ENCODE assay signal across 13 cellular contexts in the genomic region with DNA sequence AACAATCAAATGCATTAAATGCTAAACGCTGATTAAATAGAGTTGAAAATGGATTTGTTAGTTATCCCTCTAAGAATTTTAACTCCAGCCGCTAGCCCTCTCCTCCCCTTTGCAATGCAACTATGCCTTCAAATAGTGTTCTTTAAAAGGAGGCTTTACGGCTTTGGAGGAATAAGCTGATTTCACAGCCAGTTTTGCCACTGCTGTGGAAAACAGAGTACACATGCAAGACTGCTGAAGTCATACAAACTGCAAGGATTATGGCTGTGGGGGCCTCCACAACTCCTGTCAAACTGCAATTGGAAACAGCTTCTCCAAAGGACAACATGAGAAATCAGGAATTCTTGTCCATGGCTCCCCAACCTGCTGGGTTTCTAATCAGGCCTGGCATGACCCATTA.
DNase-seq lines count a peak whose midpoint lies in the region; ATAC-seq and TF ChIP-seq lines count a peak whose summit lies in the region.
"Had no signal": no experiment of that assay in that cellular context is flagged by ENCODE, and none has a peak within 500 bp of the region (broad histone marks: within the 10 kb centered on the region; RNA-seq: fewer than 3 reads in every experiment).

No MANE protein-coding gene starts in this region.

- H3K9ac ChIP-seq in smooth muscle cell (ENCODE audit: low read depth) = no peak overlapping the region

- H3K4me2 ChIP-seq in smooth muscle cell (no peak overlapping the region), osteoblast (ENCODE audit: insufficient read depth, low read length) (no peak overlapping the region)

- DNase-seq in NCI-H82 (lab: John Stamatoyannopoulos, UW) = peak; percentile 78
- DNase-seq in WERI-Rb-1 = peak; percentile 64
- DNase-seq in smooth muscle cell (lab: John Stamatoyannopoulos, UW; ENCODE audit: unreplicated experiment) = no peak
- DNase-seq in upper lobe of left lung = no peak
- no peak for DNase-seq in osteoblast (ENCODE audit: insufficient read length, low spot score, missing footprints)
- no peak for DNase-seq in NCI-H187 (lab: John Stamatoyannopoulos, UW)
- DNase-seq: ACHN; BE2C; C1 segment of cervical spinal cord; Caco-2; CD4-positive, CD25-positive, alpha-beta regulatory T cell had no signal

- H3K4me3 ChIP-seq in WERI-Rb-1 (ENCODE audit: low read depth, low read length) (peak overlapping the region; percentile 1; the same call in 1 of the 2 replicates), smooth muscle cell (no peak overlapping the region), upper lobe of left lung (no peak overlapping the region), osteoblast (ENCODE audit: insufficient read depth, low read length) (no peak overlapping the region)
- H3K4me3 ChIP-seq: HAP-1 had no signal

- peak overlapping the region; percentile 76 for H3K27ac ChIP-seq in WERI-Rb-1
- peak overlapping the region; percentile 30 for H3K27ac ChIP-seq in layer of hippocampus (ENCODE audit: low read depth, low read length)
- peak overlapping the region; percentile 65 for H3K27ac ChIP-seq in smooth muscle cell (ENCODE audit: low read depth)
- no peak overlapping the region for H3K27ac ChIP-seq in upper lobe of left lung
- no peak overlapping the region for H3K27ac ChIP-seq in osteoblast (ENCODE audit: low read depth, low read length)

- H4K20me1 ChIP-seq in smooth muscle cell (ENCODE audit: low read depth) (no peaks in the 10 kb centered on the region), osteoblast (ENCODE audit: insufficient read depth, low read length) (no peaks in the 10 kb centered on the region)

- 52% methylated on average over 3 of the region's 3 CpGs for WGBS in smooth muscle cell (ENCODE audit: low lambda C conversion rate)
- WGBS in upper lobe of left lung, 2 donors = 77 to 87% methylated on average over 3 of the region's 3 CpGs

- H3K79me2 ChIP-seq in smooth muscle cell (ENCODE audit: low read depth) (no peaks in the 10 kb centered on the region), osteoblast (ENCODE audit: insufficient read depth, low read length) (no peaks in the 10 kb centered on the region)

- H3K36me3 ChIP-seq in WERI-Rb-1 = no peaks in the 10 kb centered on the region
- no peaks in the 10 kb centered on the region for H3K36me3 ChIP-seq in smooth muscle cell (ENCODE audit: low read depth)
- H3K36me3 ChIP-seq in upper lobe of left lung = no peaks in the 10 kb centered on the region
- H3K36me3 ChIP-seq in osteoblast (ENCODE audit: insufficient read depth, low read length) = no peaks in the 10 kb centered on the region
- H3K36me3 ChIP-seq: BE2C, HAP-1 had no signal

- no peak overlapping the region for H2AFZ ChIP-seq in smooth muscle cell (ENCODE audit: low read depth)
- no peak overlapping the region for H2AFZ ChIP-seq in osteoblast (ENCODE audit: low read length)

- H3K9me3 ChIP-seq in WERI-Rb-1 (ENCODE audit: severe bottlenecking) (no peaks in the 10 kb centered on the region), smooth muscle cell (replicated peaks; ENCODE audit: low read depth) (no peaks in the 10 kb centered on the region), upper lobe of left lung (no peaks in the 10 kb centered on the region), osteoblast (ENCODE audit: low read depth, low read length) (no peaks in the 10 kb centered on the region)
- H3K9me3 ChIP-seq: BE2C, Caco-2, HAP-1 had no signal

- H3K4me1 ChIP-seq in smooth muscle cell (ENCODE audit: low read depth) (peaks cover 7% of the 10 kb centered on the region), upper lobe of left lung (no peaks in the 10 kb centered on the region), osteoblast (ENCODE audit: insufficient read depth, low read length) (no peaks in the 10 kb centered on the region)
- H3K4me1 ChIP-seq: Caco-2, HAP-1 had no signal

- H3F3A ChIP-seq in smooth muscle cell (ENCODE audit: low read depth) = no peaks in the 10 kb centered on the region

- TF ChIP-seq CTCF in WERI-Rb-1 (IDR thresholded peaks at IDR 0.05; ENCODE audit: low read depth, low read length) = no peak
- no peak for TF ChIP-seq CTCF in smooth muscle cell (IDR thresholded peaks at IDR 0.05; ENCODE audit: borderline replicate concordance, insufficient read depth, poor library complexity, severe bottlenecking)
- TF ChIP-seq CTCF in upper lobe of left lung (IDR thresholded peaks at IDR 0.05) = no peak
- no peak for TF ChIP-seq CTCF in osteoblast (IDR thresholded peaks at IDR 0.05; ENCODE audit: extremely low read depth, low read depth, low read length)

- TF ChIP-seq EP300 in upper lobe of left lung (IDR thresholded peaks at IDR 0.05) = no peak

- H3K27me3 ChIP-seq in WERI-Rb-1 (ENCODE audit: insufficient read depth, low read depth, severe bottlenecking) = no peaks in the 10 kb centered on the region
- no peaks in the 10 kb centered on the region for H3K27me3 ChIP-seq in layer of hippocampus (ENCODE audit: control insufficient read depth, insufficient read depth, low read length)
- no peaks in the 10 kb centered on the region for H3K27me3 ChIP-seq in smooth muscle cell (ENCODE audit: low read depth)
- H3K27me3 ChIP-seq in upper lobe of left lung = no peaks in the 10 kb centered on the region
- H3K27me3 ChIP-seq in osteoblast (ENCODE audit: insufficient read depth, low read length) = no peaks in the 10 kb centered on the region
- H3K27me3 ChIP-seq: BE2C had no signal

- ATAC-seq in upper lobe of left lung (ENCODE audit: low FRiP score in 2 of 2) = no peak

- TF ChIP-seq POLR2A in upper lobe of left lung (IDR thresholded peaks at IDR 0.05) = no peak

Comparison
In these comparisons a context has a peak if more than half of its experiments do, and no peak if none do; other contexts are left out.
1. DNase-seq: peak in NCI-H82 (single experiment) and WERI-Rb-1 (single experiment); none in smooth muscle cell (single experiment), upper lobe of left lung (0 of 2), osteoblast (single experiment) and NCI-H187 (0 of 2).
2. H3K27ac ChIP-seq: peak in WERI-Rb-1 (single experiment), layer of hippocampus (single experiment) and smooth muscle cell (single experiment); none in upper lobe of left lung (0 of 4) and osteoblast (single experiment).